In genomic region chr4:151850751-151851150, GRCh38 we compare ENCODE assay signal across 24 cellular contexts.
DNase-seq lines count a peak whose midpoint lies in the region; ATAC-seq and TF ChIP-seq lines count a peak whose summit lies in the region.
"Had no signal": no experiment of that assay in that cellular context is flagged by ENCODE, and none has a peak within 500 bp of the region (broad histone marks: within the 10 kb centered on the region; RNA-seq: fewer than 3 reads in every experiment).

No MANE protein-coding gene starts in this region.

- TF ChIP-seq CTCF in epithelial cell of esophagus (IDR thresholded peaks at IDR 0.05; ENCODE audit: insufficient read depth, low read depth, low read length, missing control alignments): no peak

- H3K27ac ChIP-seq in layer of hippocampus (ENCODE audit: low read depth, low read length): peak overlapping the region; percentile 10
- H3K27ac ChIP-seq: BLaER1 treated with 17β-estradiol and CSF1 and Interleukin-3, amounts not matched to agents 10 nM and 100 nM; heart right ventricle; lower lobe of right lung; neutrophil; RWPE1; uterus had no signal

- no peak overlapping the region for H3K4me3 ChIP-seq in epithelial cell of esophagus (ENCODE audit: low read length)
- H3K4me3 ChIP-seq: BLaER1 treated with 17β-estradiol and CSF1 and Interleukin-3, amounts not matched to agents 10 nM and 100 nM; heart right ventricle; lower lobe of right lung; uterus had no signal

- H3K9me3 Mint-ChIP-seq in activated naive CD4-positive, alpha-beta T cell treated with anti-CD3 and anti-CD28 coated beads, Interleukin-2, amount 10 ng/mL, durations not matched to agents 7 days and 5 days: peaks cover 8% of the 10 kb centered on the region
- H3K9me3 Mint-ChIP-seq: activated B cell treated with CpG ODN at 0.5 μM for 24 hours had no signal

- peak; percentile 46 for DNase-seq in AG08395 (ENCODE audit: low spot score)
- peak; percentile 80 for DNase-seq in LHCN-M2 (ENCODE audit: low read depth)
- DNase-seq in epithelial cell of esophagus (ENCODE audit: low read depth): peak; percentile 24
- no peak for DNase-seq in NCI-H1092 treated with DMSO at 0.1 percent for 48 hours (lab: John Stamatoyannopoulos, UW)
- no peak for DNase-seq in activated naive CD4-positive, alpha-beta T cell treated with anti-CD3 and anti-CD28 coated beads, Interleukin-2, amount 10 ng/mL, durations not matched to agents 7 days and 5 days
- DNase-seq: activated B cell treated with CpG ODN at 0.5 μM for 24 hours; activated CD4-positive, alpha-beta memory T cell treated with anti-CD3 and anti-CD28 coated beads for 36 hours; activated gamma-delta T cell treated with Interleukin-2 at 50 U/mL for 16 hours; amniotic stem cell; GOT3; heart right ventricle; immature natural killer cell; lower lobe of right lung; NCI-H1092; NCI-H2081 treated with DMSO at 0.1 percent for 48 hours; stimulated activated CD4-positive, alpha-beta T cell treated with anti-CD3 and anti-CD28 coated beads, Interleukin-12 subunit alpha, Interleukin-12 subunit beta, amount 100 ng/mL, for 4 hours; uterus had no signal

- H3K27me3 Mint-ChIP-seq in activated naive CD4-positive, alpha-beta T cell treated with anti-CD3 and anti-CD28 coated beads, Interleukin-2, amount 10 ng/mL, durations not matched to agents 7 days and 5 days: peaks cover 21% of the 10 kb centered on the region
- H3K27me3 Mint-ChIP-seq: activated CD4-positive, alpha-beta memory T cell treated with anti-CD3 and anti-CD28 coated beads for 36 hours had no signal

- H3K4me1 Mint-ChIP-seq in activated naive CD4-positive, alpha-beta T cell treated with anti-CD3 and anti-CD28 coated beads, Interleukin-2, amount 10 ng/mL, durations not matched to agents 7 days and 5 days: no peaks in the 10 kb centered on the region
- H3K4me1 Mint-ChIP-seq: activated B cell treated with CpG ODN at 0.5 μM for 24 hours, immature natural killer cell had no signal

- H3K4me3 Mint-ChIP-seq in activated naive CD4-positive, alpha-beta T cell treated with anti-CD3 and anti-CD28 coated beads, Interleukin-2, amount 10 ng/mL, durations not matched to agents 7 days and 5 days: no peak overlapping the region
- H3K4me3 Mint-ChIP-seq: activated B cell treated with CpG ODN at 0.5 μM for 24 hours; activated CD4-positive, alpha-beta memory T cell treated with anti-CD3 and anti-CD28 coated beads for 36 hours; immature natural killer cell had no signal

- no peak overlapping the region for H3K27ac Mint-ChIP-seq in activated naive CD4-positive, alpha-beta T cell treated with anti-CD3 and anti-CD28 coated beads, Interleukin-2, amount 10 ng/mL, durations not matched to agents 7 days and 5 days
- H3K27ac Mint-ChIP-seq: activated B cell treated with CpG ODN at 0.5 μM for 24 hours; activated CD4-positive, alpha-beta memory T cell treated with anti-CD3 and anti-CD28 coated beads for 36 hours; immature natural killer cell had no signal

- no peaks in the 10 kb centered on the region for H3K36me3 Mint-ChIP-seq in activated naive CD4-positive, alpha-beta T cell treated with anti-CD3 and anti-CD28 coated beads, Interleukin-2, amount 10 ng/mL, durations not matched to agents 7 days and 5 days
- H3K36me3 Mint-ChIP-seq: activated CD4-positive, alpha-beta memory T cell treated with anti-CD3 and anti-CD28 coated beads for 36 hours; immature natural killer cell had no signal

- ATAC-seq in HG03457 (IDR thresholded peaks at IDR 0.05; ENCODE audit: unreplicated experiment) (no peak), HG03039 (IDR thresholded peaks at IDR 0.05; ENCODE audit: unreplicated experiment) (no peak)
- ATAC-seq: heart right ventricle, lower lobe of right lung, SK-N-SH treated with all-trans-retinoic acid at 6 μM for 48 hours had no signal

- no peaks in the 10 kb centered on the region for H3K27me3 ChIP-seq in layer of hippocampus (ENCODE audit: control insufficient read depth, insufficient read depth, low read length)
- H3K27me3 ChIP-seq: BLaER1 treated with 17β-estradiol and CSF1 and Interleukin-3, amounts not matched to agents 10 nM and 100 nM; heart right ventricle; uterus had no signal

- CTCF ChIA-PET in activated naive CD4-positive, alpha-beta T cell treated with anti-CD3 and anti-CD28 coated beads, Interleukin-2, amount 10 ng/mL, durations not matched to agents 7 days and 5 days (lab: Charles Lee): no interaction called here

Comparison
In these comparisons a context has a peak if more than half of its experiments do, and no peak if none do; other contexts are left out.
1. DNase-seq: peak in AG08395 (single experiment), LHCN-M2 (single experiment) and epithelial cell of esophagus (single experiment); none in NCI-H1092 treated with DMSO at 0.1 percent for 48 hours (single experiment) and activated naive CD4-positive, alpha-beta T cell treated with anti-CD3 and anti-CD28 coated beads, Interleukin-2, amount 10 ng/mL, durations not matched to agents 7 days and 5 days (single experiment).